In genomic region chr14:73728106-73729014, GRCh38 we compare ENCODE assay signal across 7 cellular contexts. TPM values are rescaled to one million over a fixed set of nuclear protein-coding genes. Genes with fewer than 3 reads are reported as not detected.
DNase-seq lines count a peak whose midpoint lies in the region; ATAC-seq and TF ChIP-seq lines count a peak whose summit lies in the region.

No MANE protein-coding gene starts in this region.

- TF ChIP-seq POLR2A in suprapubic skin (IDR thresholded peaks at IDR 0.05), result no peak

- peaks cover 6% of the 10 kb centered on the region; the same call in 1 of the 2 replicates for H3K79me2 ChIP-seq in MM.1S (ENCODE audit: low read length)

- H2AFZ ChIP-seq in MM.1S (ENCODE audit: low read length), result no peak overlapping the region

- H3K36me3 ChIP-seq in MM.1S (replicated peaks; ENCODE audit: insufficient read depth, low read length) (no peaks in the 10 kb centered on the region), SJSA1 (peaks cover 84% of the 10 kb centered on the region), suprapubic skin (peaks cover 83% of the 10 kb centered on the region)

- no peaks in the 10 kb centered on the region; the same call in 1 of the 2 replicates for H3F3A ChIP-seq in MM.1S (ENCODE audit: insufficient read depth, low read length)

- H3K4me1 ChIP-seq in MM.1S (ENCODE audit: low read length) (no peaks in the 10 kb centered on the region), SJSA1 (replicated peaks) (peaks cover 8% of the 10 kb centered on the region; the same call in 1 of the 2 replicates), suprapubic skin (peaks cover 74% of the 10 kb centered on the region)

- ATAC-seq in GM18498 (IDR thresholded peaks at IDR 0.05; ENCODE audit: unreplicated experiment) (peak; percentile 71), omental fat pad (ENCODE audit: low FRiP score) (peak; percentile 51)

- no peak overlapping the region for H3K9ac ChIP-seq in MM.1S (ENCODE audit: low read length)

- TF ChIP-seq CTCF in MM.1S (IDR thresholded peaks at IDR 0.05; ENCODE audit: low read length) (peak; percentile 65), omental fat pad (IDR thresholded peaks at IDR 0.05) (peak in 2 of 3 donors; percentile 41 to 95), suprapubic skin (IDR thresholded peaks at IDR 0.05) (peak; percentile 79 to 90)

- H3K9me3 ChIP-seq in MM.1S (replicated peaks; ENCODE audit: insufficient read depth, low read length) (no peaks in the 10 kb centered on the region), SJSA1 (replicated peaks) (no peaks in the 10 kb centered on the region), suprapubic skin (no peaks in the 10 kb centered on the region)

- H3K4me2 ChIP-seq in MM.1S (ENCODE audit: low read depth, low read length), result no peak overlapping the region

- no peak for TF ChIP-seq EP300 in suprapubic skin (IDR thresholded peaks at IDR 0.05)

- 53% methylated on average over 16 of the region's 16 CpGs for WGBS in suprapubic skin

- no peaks in the 10 kb centered on the region for H3K27me3 ChIP-seq in MM.1S (replicated peaks; ENCODE audit: insufficient read depth, low read length)
- no peaks in the 10 kb centered on the region for H3K27me3 ChIP-seq in SJSA1 (replicated peaks)
- no peaks in the 10 kb centered on the region for H3K27me3 ChIP-seq in suprapubic skin

- no peak overlapping the region for H3K27ac ChIP-seq in MM.1S (ENCODE audit: low read length)
- no peak overlapping the region for H3K27ac ChIP-seq in SJSA1
- H3K27ac ChIP-seq in suprapubic skin, result peak overlapping the region; percentile 48

- H3K4me3 ChIP-seq in MM.1S (ENCODE audit: low read length) (no peak overlapping the region), SJSA1 (no peak overlapping the region), suprapubic skin (no peak overlapping the region)

- no peaks in the 10 kb centered on the region for H4K20me1 ChIP-seq in MM.1S (ENCODE audit: insufficient read depth, low read length)

- peak; percentile 53 for DNase-seq in MM.1S
- peak; percentile 66 to 79 for DNase-seq in SJSA1 (ENCODE audit: low read depth in 1 of 2, low spot score in 2 of 2)
- DNase-seq in activated naive CD4-positive, alpha-beta T cell treated with Interleukin-2 at 50 U/mL for 16 hours, result peak; percentile 88
- peak; percentile 87 for DNase-seq in germinal center (ENCODE audit: low spot score)
- DNase-seq in omental fat pad (ENCODE audit: low spot score), result peak; percentile 84
- DNase-seq in suprapubic skin (ENCODE audit: low spot score in 2 of 2), result peak in 1 of 2 donors; percentile 90

- no peaks in the 10 kb centered on the region for H3K9me2 ChIP-seq in MM.1S (replicated peaks; ENCODE audit: insufficient read depth, low read length)

RNA-seq across cellular contexts. Expression of gene PNMA1, which starts 14.2 kb away (rescaled TPM):
- 16.7 and 21.6 TPM in 2 replicates for total RNA-seq in SJSA1 (2014; rRNA removed; shearing (Covaris generic))
- total RNA-seq in omental fat pad, result 10 to 100 TPM; 14.8 to 22.6 (median 20.1) TPM
- total RNA-seq in suprapubic skin, result 1 to 10 TPM; 5.2 to 9.8 (median 6.4) TPM
